Comparison of ENCODE assay signal across 10 cellular contexts in genomic region chr19:3785464-3785937, GRCh38. TPM values are rescaled to one million over a fixed set of nuclear protein-coding genes. Genes with fewer than 3 reads are reported as not detected.
DNase-seq lines count a peak whose midpoint lies in the region; ATAC-seq and TF ChIP-seq lines count a peak whose summit lies in the region.
"Had no signal": no experiment of that assay in that cellular context is flagged by ENCODE, and none has a peak within 500 bp of the region (broad histone marks: within the 10 kb centered on the region; RNA-seq: fewer than 3 reads in every experiment).

No MANE protein-coding gene starts in this region.

- ATAC-seq in T-cell (replicated peaks in 1 of 4), result peak in 3 of 4 experiments; percentile 18 to 53 (median 46)
- no peak for ATAC-seq in GM21360 (IDR thresholded peaks at IDR 0.05; ENCODE audit: unreplicated experiment)
- no peak for ATAC-seq in GM18858 (IDR thresholded peaks at IDR 0.05; ENCODE audit: unreplicated experiment)
- ATAC-seq: sciatic nerve had no signal

- intact Hi-C loops in Calu3 (cut with micrococcal nuclease; ENCODE audit: unreplicated experiment), result no loop called here

- H3K9me3 Mint-ChIP-seq in Calu3 (ENCODE audit: low read depth, unreplicated experiment) (peaks cover 7% of the 10 kb centered on the region), T-cell (peaks cover 6 to 17% (median 17%) of the 10 kb centered on the region in 3 donors), endodermal cell (peaks cover 21% of the 10 kb centered on the region)

- no TSS peak for BruUV-seq in Calu3 (replicated peaks; lab: Mats Ljungman, UMichigan)

- H3K4me1 Mint-ChIP-seq in Calu3 (ENCODE audit: low read depth, unreplicated experiment), result no peaks in the 10 kb centered on the region
- peaks cover 6 to 38% (median 23%) of the 10 kb centered on the region in 3 donors for H3K4me1 Mint-ChIP-seq in T-cell
- no peaks in the 10 kb centered on the region for H3K4me1 Mint-ChIP-seq in endodermal cell

- H3K9ac ChIP-seq in endodermal cell (ENCODE audit: extremely low read depth, low read length, poor library complexity, severe bottlenecking) (no peak overlapping the region), rectal smooth muscle tissue (ENCODE audit: low read length) (no peak overlapping the region)

- DNase-seq in Calu3 (no peak), T-cell (no peak), endodermal cell (peak; percentile 59), cerebellum (ENCODE audit: low spot score) (no peak), NCI-H1048 (lab: John Stamatoyannopoulos, UW) (no peak)
- DNase-seq: NCI-H1930 had no signal

- TF ChIP-seq CTCF in Calu3 (IDR thresholded peaks at IDR 0.05; ENCODE audit: unreplicated experiment) (no peak), endodermal cell (conservative IDR thresholded peaks at IDR 0.05) (no peak)

- H3K27me3 ChIP-seq in endodermal cell (ENCODE audit: control insufficient read depth, insufficient read depth, low read length, poor library complexity, severe bottlenecking), result peaks cover 35% of the 10 kb centered on the region
- peaks cover 6% of the 10 kb centered on the region for H3K27me3 ChIP-seq in rectal smooth muscle tissue (ENCODE audit: control insufficient read depth, insufficient read depth, low read length)

- H3K36me3 Mint-ChIP-seq in Calu3 (ENCODE audit: insufficient read depth, unreplicated experiment) (no peaks in the 10 kb centered on the region), T-cell (peaks cover 17% of the 10 kb centered on the region), endodermal cell (ENCODE audit: low read depth) (peaks cover 9% of the 10 kb centered on the region)

- POLR2A ChIA-PET in T-cell (lab: Charles Lee), result no interaction called here

- H3K4me1 ChIP-seq in endodermal cell (ENCODE audit: control insufficient read depth, insufficient read depth, low read length) (no peaks in the 10 kb centered on the region), rectal smooth muscle tissue (ENCODE audit: control insufficient read depth, insufficient read depth, low read length) (no peaks in the 10 kb centered on the region)

- H3K9me3 ChIP-seq in endodermal cell (ENCODE audit: control insufficient read depth, low read length), result peaks cover 20% of the 10 kb centered on the region

- H3K27ac Mint-ChIP-seq in Calu3 (ENCODE audit: unreplicated experiment) (no peak overlapping the region), T-cell (no peak overlapping the region), endodermal cell (no peak overlapping the region)

- H3K4me3 Mint-ChIP-seq in Calu3 (ENCODE audit: low read depth, unreplicated experiment), result peak overlapping the region; percentile 12
- peak overlapping the region; percentile 71 to 80 (median 79) for H3K4me3 Mint-ChIP-seq in T-cell
- peak overlapping the region; percentile 55 for H3K4me3 Mint-ChIP-seq in endodermal cell

- CTCF ChIA-PET in Calu3 (lab: Charles Lee), result no interaction called here
- CTCF ChIA-PET in T-cell (lab: Charles Lee), result no interaction called here

- H3K36me3 ChIP-seq in endodermal cell (ENCODE audit: control insufficient read depth, insufficient read depth, low read length) (no peaks in the 10 kb centered on the region), rectal smooth muscle tissue (ENCODE audit: control insufficient read depth, insufficient read depth, low read length) (no peaks in the 10 kb centered on the region)

- H3K27ac ChIP-seq in endodermal cell (ENCODE audit: low read depth, low read length) (no peak overlapping the region), rectal smooth muscle tissue (ENCODE audit: low read depth, low read length) (no peak overlapping the region)

- H3K4me3 ChIP-seq in endodermal cell (ENCODE audit: low read length), result peak overlapping the region; percentile 65
- H3K4me3 ChIP-seq in rectal smooth muscle tissue (ENCODE audit: low read length), result peak overlapping the region; percentile 44

- 6% methylated on average over 22 to 47 of the region's 47 CpGs for WGBS in endodermal cell (ENCODE audit: insufficient coverage in 1 of 2, insufficient read length in 1 of 2), 2 experiments

- peaks cover 22% of the 10 kb centered on the region for H3K27me3 Mint-ChIP-seq in Calu3 (ENCODE audit: unreplicated experiment)
- no peaks in the 10 kb centered on the region for H3K27me3 Mint-ChIP-seq in T-cell
- H3K27me3 Mint-ChIP-seq in endodermal cell (ENCODE audit: insufficient read depth), result peaks cover 59% of the 10 kb centered on the region

RNA-seq across cellular contexts. Expression of gene MATK, which starts 0.7 kb away (rescaled TPM):
- total RNA-seq in Calu3 (2022) (not detected in 2 replicates), T-cell (10 to 100 TPM in 4 of 5 donors, 1 to 10 TPM in 1; 9.2 to 41.4 (median 20.6) TPM), endodermal cell (1 to 10 TPM; 5.7 to 5.8 TPM), cerebellum (9.6 TPM)
- 2.2 TPM for polyA plus RNA-seq in endodermal cell (2013, experiment 1 of 2)
- polyA plus RNA-seq in endodermal cell (2013, experiment 2 of 2), result 1.4 TPM

RNA-seq across cellular contexts. Expression of gene RAX2, which starts 13.5 kb away (rescaled TPM):
- total RNA-seq in Calu3 (2022) (not detected in 2 replicates), T-cell (not detected), endodermal cell (not detected), cerebellum (not detected)
- not detected for polyA plus RNA-seq in endodermal cell (2013, experiment 1 of 2)
- not detected for polyA plus RNA-seq in endodermal cell (2013, experiment 2 of 2)
- total RNA-seq: sciatic nerve had no signal

RNA-seq across cellular contexts. Expression of gene MRPL54, which starts 23.0 kb away (rescaled TPM):
- total RNA-seq in Calu3 (2022) (26.1 and 31.0 TPM in 2 replicates), T-cell (10 to 100 TPM; 46.9 to 77.8 (median 52.2) TPM), endodermal cell (10 to 100 TPM; 38.1 to 38.9 TPM), cerebellum (10.4 TPM)
- polyA plus RNA-seq in endodermal cell (2013, experiment 1 of 2), result 41.9 TPM
- 32.2 TPM for polyA plus RNA-seq in endodermal cell (2013, experiment 2 of 2)

RNA-seq across cellular contexts. Expression of gene APBA3, which starts 24.0 kb away (rescaled TPM):
- total RNA-seq in Calu3 (2022) (18.1 and 19.6 TPM in 2 replicates), T-cell (10 to 100 TPM; 57.3 to 99.0 (median 78.2) TPM), endodermal cell (10 to 100 TPM; 27.5 to 42.2 TPM), cerebellum (17.2 TPM)
- polyA plus RNA-seq in endodermal cell (2013, experiment 1 of 2), result 23.5 TPM
- polyA plus RNA-seq in endodermal cell (2013, experiment 2 of 2), result 22.8 TPM

Comparison
In these comparisons a context has a peak if more than half of its experiments do, and no peak if none do; other contexts are left out.
1. H3K4me3 Mint-ChIP-seq: peak in every context shown above with its lines; median percentile 79 in T-cell; 55 in endodermal cell; 12 in Calu3.
2. ATAC-seq: peak in T-cell (3 of 4); none in GM21360 (single experiment) and GM18858 (single experiment).